ENCODE assay signal across 34 cellular contexts in the genomic region with DNA sequence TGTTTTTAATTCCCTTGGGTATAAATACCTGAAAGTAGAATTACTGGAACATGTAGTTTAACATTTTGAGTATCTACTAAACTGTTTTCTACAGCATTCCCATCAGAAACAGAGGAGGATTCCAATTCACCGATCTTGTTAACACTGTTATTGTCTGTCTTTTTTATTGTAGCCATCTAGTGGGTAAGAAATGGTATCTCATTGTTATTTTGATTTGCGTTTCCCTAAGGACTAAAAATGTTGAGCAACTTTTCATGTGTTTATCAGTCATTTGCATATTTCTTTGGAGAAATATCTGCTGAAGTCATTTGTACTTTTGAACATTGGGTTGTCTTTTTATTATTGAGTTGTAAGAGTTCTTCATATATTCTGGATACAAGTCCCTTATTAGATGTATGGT.
DNase-seq lines count a peak whose midpoint lies in the region; ATAC-seq and TF ChIP-seq lines count a peak whose summit lies in the region.
"Had no signal": no experiment of that assay in that cellular context is flagged by ENCODE, and none has a peak within 500 bp of the region (broad histone marks: within the 10 kb centered on the region; RNA-seq: fewer than 3 reads in every experiment).

No MANE protein-coding gene starts in this region.

- peaks cover 19% of the 10 kb centered on the region for H3K4me1 ChIP-seq in GM23248 (ENCODE audit: insufficient read depth)
- no peaks in the 10 kb centered on the region for H3K4me1 ChIP-seq in PC-3 (ENCODE audit: insufficient read depth, low read length)
- no peaks in the 10 kb centered on the region for H3K4me1 ChIP-seq in right lobe of liver
- H3K4me1 ChIP-seq: colonic mucosa, gastrocnemius medialis, upper lobe of left lung had no signal

- DNase-seq in GM23248 (peak; percentile 61), PC-3 (no peak), chondrocyte (ENCODE audit: low spot score) (no peak), fibroblast of villous mesenchyme (ENCODE audit: low read depth) (peak; percentile 20), right lobe of liver (no peak), MV-4-11 (lab: John Stamatoyannopoulos, UW) (no peak), NCI-H2107 (lab: John Stamatoyannopoulos, UW) (no peak), glutamatergic neuron (no peak)
- DNase-seq: activated CD4-positive, alpha-beta T cell treated with anti-CD3 and anti-CD28 coated beads for 36 hours; activated CD8-positive, alpha-beta T cell treated with anti-CD3 and anti-CD28 coated beads, Interleukin-2, amount 10 ng/mL, durations not matched to agents 7 days and 5 days; activated naive CD4-positive, alpha-beta T cell treated with anti-CD3 and anti-CD28 coated beads for 36 hours; amniotic stem cell; colonic mucosa; COR-L47; effector memory CD4-positive, alpha-beta T cell; erythroblast; gastrocnemius medialis; H9; hippocampal formation; left cardiac atrium; naive thymus-derived CD8-positive, alpha-beta T cell; NCI-H146; NCI-H524 treated with DMSO at 0.1 percent for 48 hours; NK-92 treated with Interleukin-12 subunit alpha and Interleukin-12 subunit beta, amount 100 ng/mL, for 24 hours; occipital lobe; PC-9; SHP77; stimulated activated CD4-positive, alpha-beta T cell treated with anti-CD3 and anti-CD28 coated beads, Interleukin-15, amount 100 ng/mL, for 24 hours; stimulated activated CD4-positive, alpha-beta T cell treated with anti-CD3 and anti-CD28 coated beads, Interleukin-4, amount 100 ng/mL, for 4 hours; substantia nigra; upper lobe of left lung had no signal

- intact Hi-C loops in PC-3 (cut with micrococcal nuclease), result loop anchor here (5.0 kb wide), 1 partner anchor 127 kb away; no protein-coding TSS in a partner anchor
- intact Hi-C loops in right lobe of liver (cut with DNase I), result no loop called here

- H3K36me3 ChIP-seq in GM23248 (ENCODE audit: low read depth) (no peaks in the 10 kb centered on the region), PC-3 (ENCODE audit: low read depth, low read length) (no peaks in the 10 kb centered on the region), right lobe of liver (no peaks in the 10 kb centered on the region)
- H3K36me3 ChIP-seq: BLaER1 treated with 17β-estradiol and CSF1 and Interleukin-3, amounts not matched to agents 10 nM and 100 nM; colonic mucosa; gastrocnemius medialis; upper lobe of left lung had no signal

- peaks cover 22% of the 10 kb centered on the region for H3F3A ChIP-seq in GM23248 (ENCODE audit: insufficient read depth)
- H3F3A ChIP-seq in PC-3 (ENCODE audit: low read length, unreplicated experiment), result no peaks in the 10 kb centered on the region

- no peaks in the 10 kb centered on the region for H3K9me2 ChIP-seq in GM23248 (ENCODE audit: insufficient read depth)
- no peaks in the 10 kb centered on the region for H3K9me2 ChIP-seq in PC-3 (replicated peaks; ENCODE audit: low read length)

- H3K27me3 ChIP-seq in GM23248 (replicated peaks; ENCODE audit: insufficient read depth), result no peaks in the 10 kb centered on the region
- no peaks in the 10 kb centered on the region for H3K27me3 ChIP-seq in PC-3 (ENCODE audit: low read length)
- H3K27me3 ChIP-seq in right lobe of liver, result no peaks in the 10 kb centered on the region
- H3K27me3 ChIP-seq: BLaER1 treated with 17β-estradiol and CSF1 and Interleukin-3, amounts not matched to agents 10 nM and 100 nM; colonic mucosa; gastrocnemius medialis; upper lobe of left lung had no signal

- H3K27me3 Mint-ChIP-seq in chondrocyte (ENCODE audit: low read depth) (no peaks in the 10 kb centered on the region), glutamatergic neuron (ENCODE audit: unreplicated experiment) (no peaks in the 10 kb centered on the region)

- CTCF ChIA-PET in PC-3 (lab: Charles Lee), result no interaction called here

- H2AFZ ChIP-seq in GM23248 (peak overlapping the region; percentile 44; the same call in 1 of the 2 replicates), PC-3 (ENCODE audit: low read length) (no peak overlapping the region)
- H2AFZ ChIP-seq: PC-9 had no signal

- H3K27ac Mint-ChIP-seq in chondrocyte (ENCODE audit: unreplicated experiment), result no peak overlapping the region
- H3K27ac Mint-ChIP-seq in glutamatergic neuron (ENCODE audit: unreplicated experiment), result no peak overlapping the region
- H3K27ac Mint-ChIP-seq: activated CD4-positive, alpha-beta T cell treated with anti-CD3 and anti-CD28 coated beads for 36 hours; activated CD8-positive, alpha-beta T cell treated with anti-CD3 and anti-CD28 coated beads, Interleukin-2, amount 10 ng/mL, durations not matched to agents 7 days and 5 days; activated naive CD4-positive, alpha-beta T cell treated with anti-CD3 and anti-CD28 coated beads for 36 hours; H9; naive thymus-derived CD8-positive, alpha-beta T cell; stimulated activated effector memory CD8-positive, alpha-beta T cell treated with anti-CD3 and anti-CD28 coated beads, Interleukin-12 subunit alpha, Interleukin-12 subunit beta, amount 100 ng/mL, for 72 hours had no signal

- H4K20me1 ChIP-seq in GM23248 (ENCODE audit: insufficient read depth), result no peaks in the 10 kb centered on the region
- H4K20me1 ChIP-seq in PC-3 (ENCODE audit: low read length), result no peaks in the 10 kb centered on the region
- H4K20me1 ChIP-seq: BLaER1 treated with 17β-estradiol and CSF1 and Interleukin-3, amounts not matched to agents 10 nM and 100 nM had no signal

- H3K79me2 ChIP-seq in GM23248 (ENCODE audit: insufficient read depth), result no peaks in the 10 kb centered on the region
- H3K79me2 ChIP-seq in PC-3 (ENCODE audit: low read length), result no peaks in the 10 kb centered on the region

- TF ChIP-seq POLR2A in right lobe of liver (IDR thresholded peaks at IDR 0.05), result no peak

- H3K4me1 Mint-ChIP-seq in chondrocyte (ENCODE audit: low read depth), result peaks cover 15% of the 10 kb centered on the region
- H3K4me1 Mint-ChIP-seq in glutamatergic neuron (ENCODE audit: low read depth, unreplicated experiment), result peaks cover 5% of the 10 kb centered on the region
- H3K4me1 Mint-ChIP-seq: activated CD4-positive, alpha-beta T cell treated with anti-CD3 and anti-CD28 coated beads for 36 hours; naive thymus-derived CD8-positive, alpha-beta T cell; stimulated activated effector memory CD8-positive, alpha-beta T cell treated with anti-CD3 and anti-CD28 coated beads, Interleukin-12 subunit alpha, Interleukin-12 subunit beta, amount 100 ng/mL, for 72 hours had no signal

- no peak overlapping the region for H3K9ac ChIP-seq in GM23248
- H3K9ac ChIP-seq in PC-3 (ENCODE audit: low read length), result no peak overlapping the region
- H3K9ac ChIP-seq: BLaER1 treated with 17β-estradiol and CSF1 and Interleukin-3, amounts not matched to agents 10 nM and 100 nM had no signal

- H3K9me3 Mint-ChIP-seq in chondrocyte (ENCODE audit: low read depth) (peaks cover 9% of the 10 kb centered on the region), glutamatergic neuron (ENCODE audit: unreplicated experiment) (no peaks in the 10 kb centered on the region)
- H3K9me3 Mint-ChIP-seq: activated naive CD4-positive, alpha-beta T cell treated with anti-CD3 and anti-CD28 coated beads for 36 hours; H9; stimulated activated effector memory CD8-positive, alpha-beta T cell treated with anti-CD3 and anti-CD28 coated beads, Interleukin-12 subunit alpha, Interleukin-12 subunit beta, amount 100 ng/mL, for 72 hours had no signal

- H3K4me3 ChIP-seq in GM23248 (no peak overlapping the region), PC-3 (ENCODE audit: low read length) (no peak overlapping the region), fibroblast of villous mesenchyme (ENCODE audit: low read depth, low read length) (no peak overlapping the region), right lobe of liver (no peak overlapping the region)
- H3K4me3 ChIP-seq: BLaER1 treated with 17β-estradiol and CSF1 and Interleukin-3, amounts not matched to agents 10 nM and 100 nM; colonic mucosa; gastrocnemius medialis; lung; PC-9; upper lobe of left lung had no signal

- POLR2A ChIA-PET in PC-3 (lab: Charles Lee; ENCODE audit: unreplicated experiment), result no interaction called here

- no TSS peak for BruUV-seq in PC-3 (replicated peaks; lab: Mats Ljungman, UMichigan)

- peak; percentile 21; the same call in 1 of the 2 replicates for TF ChIP-seq CTCF in PC-3 (conservative IDR thresholded peaks at IDR 0.05; ENCODE audit: low read depth, low read length)
- TF ChIP-seq CTCF in chondrocyte (IDR thresholded peaks at IDR 0.05), result peak; percentile 44
- no peak for TF ChIP-seq CTCF in fibroblast of villous mesenchyme (IDR thresholded peaks at IDR 0.05; ENCODE audit: insufficient read depth, low read depth, low read length)
- no peak for TF ChIP-seq CTCF in right lobe of liver (IDR thresholded peaks at IDR 0.05)
- TF ChIP-seq CTCF in glutamatergic neuron (IDR thresholded peaks at IDR 0.05; ENCODE audit: partially characterized antibody, unreplicated experiment), result no peak

- 0 to 2% methylated on average over 2 of the region's 2 CpGs for WGBS in GM23248 (ENCODE audit: low coverage in 1 of 2, low lambda C conversion rate in 2 of 2, missing lambda C conversion rate in 2 of 2), 2 experiments
- WGBS in right lobe of liver (ENCODE audit: insufficient coverage, low coverage, low lambda C conversion rate, missing lambda C conversion rate), result 61% methylated on average over 2 of the region's 2 CpGs

- in situ Hi-C loops in GM23248 (cut with MboI), result no loop called here

- H3K36me3 Mint-ChIP-seq in chondrocyte (ENCODE audit: low read depth) (peaks cover 2% of the 10 kb centered on the region), glutamatergic neuron (ENCODE audit: unreplicated experiment) (no peaks in the 10 kb centered on the region)
- H3K36me3 Mint-ChIP-seq: naive thymus-derived CD8-positive, alpha-beta T cell; stimulated activated effector memory CD8-positive, alpha-beta T cell treated with anti-CD3 and anti-CD28 coated beads, Interleukin-12 subunit alpha, Interleukin-12 subunit beta, amount 100 ng/mL, for 72 hours had no signal

- ATAC-seq in PC-3, result no peak
- no peak for ATAC-seq in right lobe of liver
- ATAC-seq: activated CD4-positive, alpha-beta T cell treated with anti-CD3 and anti-CD28 coated beads for 36 hours; activated CD8-positive, alpha-beta T cell treated with anti-CD3 and anti-CD28 coated beads, Interleukin-2, amount 10 ng/mL, durations not matched to agents 7 days and 5 days; gastrocnemius medialis; left cardiac atrium; naive thymus-derived CD8-positive, alpha-beta T cell; stimulated activated effector memory CD8-positive, alpha-beta T cell treated with anti-CD3 and anti-CD28 coated beads, Interleukin-12 subunit alpha, Interleukin-12 subunit beta, amount 100 ng/mL, for 72 hours had no signal

- no peak overlapping the region for H3K4me3 Mint-ChIP-seq in chondrocyte (ENCODE audit: unreplicated experiment)
- no peak overlapping the region for H3K4me3 Mint-ChIP-seq in glutamatergic neuron (ENCODE audit: unreplicated experiment)
- H3K4me3 Mint-ChIP-seq: activated CD4-positive, alpha-beta T cell treated with anti-CD3 and anti-CD28 coated beads for 36 hours; activated CD8-positive, alpha-beta T cell treated with anti-CD3 and anti-CD28 coated beads, Interleukin-2, amount 10 ng/mL, durations not matched to agents 7 days and 5 days; activated naive CD4-positive, alpha-beta T cell treated with anti-CD3 and anti-CD28 coated beads for 36 hours; H9; naive thymus-derived CD8-positive, alpha-beta T cell; stimulated activated effector memory CD8-positive, alpha-beta T cell treated with anti-CD3 and anti-CD28 coated beads, Interleukin-12 subunit alpha, Interleukin-12 subunit beta, amount 100 ng/mL, for 72 hours had no signal

- H3K27ac ChIP-seq in GM23248, result no peak overlapping the region
- no peak overlapping the region for H3K27ac ChIP-seq in PC-3 (ENCODE audit: low read length)
- H3K27ac ChIP-seq in right lobe of liver, result no peak overlapping the region
- H3K27ac ChIP-seq: BLaER1 treated with 17β-estradiol and CSF1 and Interleukin-3, amounts not matched to agents 10 nM and 100 nM; colonic mucosa; gastrocnemius medialis; PC-9; upper lobe of left lung had no signal

- H3K9me3 ChIP-seq in GM23248 (ENCODE audit: low read depth), result no peaks in the 10 kb centered on the region
- H3K9me3 ChIP-seq in PC-3 (ENCODE audit: low read length), result no peaks in the 10 kb centered on the region
- no peaks in the 10 kb centered on the region for H3K9me3 ChIP-seq in right lobe of liver
- H3K9me3 ChIP-seq: colonic mucosa, gastrocnemius medialis, upper lobe of left lung had no signal

- peak overlapping the region; percentile 31 for H3K4me2 ChIP-seq in GM23248 (ENCODE audit: unreplicated experiment)
- H3K4me2 ChIP-seq in PC-3 (ENCODE audit: low read length), result no peak overlapping the region
- H3K4me2 ChIP-seq: BLaER1 treated with 17β-estradiol and CSF1 and Interleukin-3, amounts not matched to agents 10 nM and 100 nM; PC-9 had no signal

Comparison
In these comparisons a context has a peak if more than half of its experiments do, and no peak if none do; other contexts are left out.
1. DNase-seq: peak in GM23248 (single experiment) and fibroblast of villous mesenchyme (single experiment); none in PC-3 (single experiment), chondrocyte (single experiment), right lobe of liver (0 of 3), MV-4-11 (single experiment), NCI-H2107 (single experiment) and glutamatergic neuron (single experiment).
2. CTCF ChIP-seq: peak in PC-3 (single experiment) and chondrocyte (single experiment); none in fibroblast of villous mesenchyme (single experiment), right lobe of liver (0 of 4) and glutamatergic neuron (single experiment).